ENCODE assay signal across 20 cellular contexts in genomic region chr11:37788141-37788877, GRCh38.
DNase-seq lines count a peak whose midpoint lies in the region; FAIRE-seq and TF ChIP-seq lines count a peak whose summit lies in the region.
"Had no signal": no experiment of that assay in that cellular context is flagged by ENCODE, and none has a peak within 500 bp of the region (broad histone marks: within the 10 kb centered on the region; RNA-seq: fewer than 3 reads in every experiment).

No MANE protein-coding gene starts in this region.

- no peaks in the 10 kb centered on the region for H3K36me3 ChIP-seq in endothelial cell of umbilical vein (ENCODE audit: control insufficient read depth in 2 of 2, extremely low read depth in 1 of 2, insufficient read depth in 2 of 2, low read length in 2 of 2)
- no peaks in the 10 kb centered on the region for H3K36me3 ChIP-seq in mesodermal cell (ENCODE audit: control insufficient read depth, insufficient read depth, low read length)
- H3K36me3 ChIP-seq in prostate gland: no peaks in the 10 kb centered on the region
- H3K36me3 ChIP-seq in tibial artery: no peaks in the 10 kb centered on the region

- no peaks in the 10 kb centered on the region for H3K9me1 ChIP-seq in endothelial cell of umbilical vein (replicated peaks; ENCODE audit: control insufficient read depth, extremely low read depth, insufficient read depth, low read length)

- POLR2A ChIA-PET in endothelial cell of umbilical vein (lab: Charles Lee): no interaction called here

- peak; percentile 2 for DNase-seq in Daoy (ENCODE audit: low read depth)
- DNase-seq in RKO (ENCODE audit: low spot score): peak; percentile 32
- peak; percentile 95 for DNase-seq in endothelial cell of umbilical vein (ENCODE audit: low read depth, low spot score)
- DNase-seq in prostate gland (ENCODE audit: low spot score): no peak
- DNase-seq in activated CD4-positive, alpha-beta T cell treated with anti-CD3 and anti-CD28 coated beads, Interleukin-2, amount 50 U/mL, for 4 hours: no peak
- no peak for DNase-seq in tibial artery
- no peak for DNase-seq in DMS53 (lab: John Stamatoyannopoulos, UW)
- DNase-seq: activated naive CD8-positive, alpha-beta T cell treated with anti-CD3 and anti-CD28 coated beads, Interleukin-2, amount 10 ng/mL, durations not matched to agents 7 days and 5 days; activated T-cell treated with anti-CD3 and anti-CD28 coated beads, Interleukin-2, amount 50 U/mL, for 1 hour; AML-193; effector CD4-positive, alpha-beta T cell; glutamatergic neuron; Karpas-422; kidney; mucosa of descending colon; NCI-H1930; NCI-H526 treated with DMSO at 0.1 percent for 48 hours; stimulated activated CD4-positive, alpha-beta T cell treated with anti-CD3 and anti-CD28 coated beads, Interleukin-15, amount 100 ng/mL, for 24 hours had no signal

- WGBS in mesodermal cell (ENCODE audit: insufficient coverage in 2 of 2), 2 experiments: no CpG with 5 or more reads among the region's 5 CpGs
- WGBS in prostate gland: 46% methylated on average over 5 of the region's 5 CpGs

- H3K27ac ChIP-seq in endothelial cell of umbilical vein (ENCODE audit: insufficient read depth, low read depth, low read length): peak overlapping the region; percentile 92
- peak overlapping the region; percentile 66 for H3K27ac ChIP-seq in mesodermal cell (ENCODE audit: low read depth, low read length, severe bottlenecking)
- no peak overlapping the region for H3K27ac ChIP-seq in prostate gland
- H3K27ac ChIP-seq in tibial artery: no peak overlapping the region
- H3K27ac ChIP-seq: parathyroid adenoma had no signal

- peak overlapping the region; percentile 50 for H3K4me2 ChIP-seq in endothelial cell of umbilical vein (ENCODE audit: insufficient read depth, low read length)

- dilution Hi-C loops in endothelial cell of umbilical vein (cut with MboI; ENCODE audit: extremely low pct_ligation_motif_present, low sequenced_read_pairs): no loop called here

- TF ChIP-seq POLR2A in endothelial cell of umbilical vein (IDR thresholded peaks at IDR 0.05; ENCODE audit: low read depth, low read length) (no peak), prostate gland (IDR thresholded peaks at IDR 0.05) (no peak)

- BruUV-seq in endothelial cell of umbilical vein (replicated peaks; lab: Mats Ljungman, UMichigan): TSS peak; percentile 92

- peak overlapping the region; percentile 62 for H3K9ac ChIP-seq in endothelial cell of umbilical vein (replicated peaks; ENCODE audit: extremely low read depth, insufficient read depth, low read length)
- H3K9ac ChIP-seq: parathyroid adenoma had no signal

- H3K4me1 ChIP-seq in endothelial cell of umbilical vein (ENCODE audit: control insufficient read depth, extremely low read depth, insufficient read depth, low read length) (peaks cover 22% of the 10 kb centered on the region), mesodermal cell (ENCODE audit: control insufficient read depth, insufficient read depth, low read length, poor library complexity, severe bottlenecking) (peaks cover 2% of the 10 kb centered on the region), prostate gland (replicated peaks) (no peaks in the 10 kb centered on the region), tibial artery (no peaks in the 10 kb centered on the region)
- H3K4me1 ChIP-seq: parathyroid adenoma had no signal

- no peak overlapping the region for H2AFZ ChIP-seq in endothelial cell of umbilical vein (ENCODE audit: low read depth, low read length)
- H2AFZ ChIP-seq: parathyroid adenoma had no signal

- H3K79me2 ChIP-seq in endothelial cell of umbilical vein (ENCODE audit: control insufficient read depth, insufficient read depth, low read length): no peaks in the 10 kb centered on the region
- H3K79me2 ChIP-seq: parathyroid adenoma had no signal

- no peaks in the 10 kb centered on the region for H3K27me3 ChIP-seq in endothelial cell of umbilical vein (ENCODE audit: control insufficient read depth in 2 of 2, insufficient read depth in 2 of 2, low read length in 2 of 2)
- H3K27me3 ChIP-seq in prostate gland (replicated peaks; ENCODE audit: insufficient read depth): no peaks in the 10 kb centered on the region
- H3K27me3 ChIP-seq in tibial artery: no peaks in the 10 kb centered on the region

- H3K9me3 ChIP-seq in endothelial cell of umbilical vein (replicated peaks; ENCODE audit: control insufficient read depth, insufficient read depth, low read length): no peaks in the 10 kb centered on the region
- peaks cover 22% of the 10 kb centered on the region for H3K9me3 ChIP-seq in mesodermal cell (ENCODE audit: control insufficient read depth, low read length)
- H3K9me3 ChIP-seq in prostate gland: no peaks in the 10 kb centered on the region
- no peaks in the 10 kb centered on the region for H3K9me3 ChIP-seq in tibial artery

- no peaks in the 10 kb centered on the region for H4K20me1 ChIP-seq in endothelial cell of umbilical vein (replicated peaks; ENCODE audit: control insufficient read depth, extremely low read depth, insufficient read depth, low read length)

- intact Hi-C loops in endothelial cell of umbilical vein (cut with micrococcal nuclease): loop anchor here (1.0 kb wide), 1 partner anchor 64 kb away; no protein-coding TSS in a partner anchor
- intact Hi-C loops in prostate gland (cut with DNase I): no loop called here
- intact Hi-C loops in tibial artery (cut with DNase I; ENCODE audit: low total_unique reads): no loop called here

- TF ChIP-seq CTCF in endothelial cell of umbilical vein (IDR thresholded peaks at IDR 0.05; ENCODE audit: extremely low read depth in 1 of 2, insufficient read depth in 1 of 2, low read depth in 1 of 2, low read length in 2 of 2): no peak
- no peak for TF ChIP-seq CTCF in prostate gland (IDR thresholded peaks at IDR 0.05)
- no peak for TF ChIP-seq CTCF in tibial artery (IDR thresholded peaks at IDR 0.05)

- CTCF ChIA-PET in endothelial cell of umbilical vein (lab: Charles Lee): interaction anchor here (0.8 to 1.0 kb wide), 2 partner anchors 12 to 15 kb away, joined by 3 read pairs; no protein-coding TSS in a partner anchor

- peak; percentile 76 for FAIRE-seq in endothelial cell of umbilical vein (lab: Jason Lieb, UNC)

- H3K4me3 ChIP-seq in endothelial cell of umbilical vein (replicated peaks in 1 of 3; ENCODE audit: insufficient read depth in 1 of 3, low read depth in 1 of 3, low read length in 3 of 3): no peak overlapping the region
- H3K4me3 ChIP-seq in mesodermal cell (ENCODE audit: extremely low read depth, insufficient read depth, low read length, poor library complexity, severe bottlenecking): no peak overlapping the region
- no peak overlapping the region for H3K4me3 ChIP-seq in prostate gland
- H3K4me3 ChIP-seq in tibial artery: no peak overlapping the region
- H3K4me3 ChIP-seq: mucosa of descending colon had no signal

TF ChIP-seq in endothelial cell of umbilical vein, 7 proteins besides CTCF, POLR2A, EP300 and RAD21:
- no peak for TF ChIP-seq EZH2 (IDR thresholded peaks at IDR 0.05; ENCODE audit: borderline replicate concordance, low read depth, low read length, severe bottlenecking)
- no peak for TF ChIP-seq MYC (IDR thresholded peaks at IDR 0.05; ENCODE audit: low read depth, low read length)
- peak; percentile 59 for TF ChIP-seq POLR2AphosphoS5 (IDR thresholded peaks at IDR 0.05; ENCODE audit: insufficient read depth, low read depth, low read length)
- no peak for TF ChIP-seq GATA2 (IDR thresholded peaks at IDR 0.05; ENCODE audit: insufficient read depth, insufficient read length, low read depth, low read length)
- peak; percentile 55 for TF ChIP-seq FOS (IDR thresholded peaks at IDR 0.05; ENCODE audit: borderline replicate concordance, insufficient read depth, low read length)
- no peak for TF ChIP-seq MAX (IDR thresholded peaks at IDR 0.05; ENCODE audit: insufficient read depth, insufficient read length)
- TF ChIP-seq JUN (IDR thresholded peaks at IDR 0.05; ENCODE audit: borderline replicate concordance, insufficient read depth, insufficient read length, low read depth): peak; percentile 60
TF ChIP-seq in endothelial cell of umbilical vein: peak in this region for 3.

Comparison
In these comparisons a context has a peak if more than half of its experiments do, and no peak if none do; other contexts are left out.
1. DNase-seq: peak in Daoy (single experiment), RKO (single experiment) and endothelial cell of umbilical vein (single experiment); none in prostate gland (single experiment), activated CD4-positive, alpha-beta T cell treated with anti-CD3 and anti-CD28 coated beads, Interleukin-2, amount 50 U/mL, for 4 hours (0 of 2), tibial artery (0 of 2) and DMS53 (single experiment).
2. H3K27ac ChIP-seq: peak in endothelial cell of umbilical vein (single experiment) and mesodermal cell (single experiment); none in prostate gland (0 of 2) and tibial artery (0 of 2).